20 cellular contexts compared by ENCODE assay signal in genomic region chr13:102960959-102961358, GRCh38.
"Had no signal": no experiment of that assay in that cellular context is flagged by ENCODE, and none has a peak within 500 bp of the region (broad histone marks: within the 10 kb centered on the region; RNA-seq: fewer than 3 reads in every experiment).

No MANE protein-coding gene starts in this region.

- H3K36me3 ChIP-seq: heart left ventricle, neutrophil, sigmoid colon, tibial artery, upper lobe of left lung, vagina had no signal

- H3K27ac Mint-ChIP-seq: naive thymus-derived CD4-positive, alpha-beta T cell had no signal

- H3K4me3 Mint-ChIP-seq: naive thymus-derived CD4-positive, alpha-beta T cell had no signal

- DNase-seq: cortex of kidney; dorsolateral prefrontal cortex; effector CD8-positive, alpha-beta T cell; foreskin melanocyte; heart left ventricle; hippocampal formation; kidney glomerular epithelial cell; mesendoderm; naive thymus-derived CD4-positive, alpha-beta T cell; psoas muscle; retina; sigmoid colon; stimulated activated CD4-positive, alpha-beta T cell treated with anti-CD3 and anti-CD28 coated beads, Interleukin-2, amount 100 ng/mL, for 24 hours; stimulated activated naive CD4-positive, alpha-beta T cell treated with Interleukin-2 at 50 U/mL for 16 hours; tibial artery; upper lobe of left lung had no signal

- ATAC-seq: heart left ventricle; naive thymus-derived CD4-positive, alpha-beta T cell; psoas muscle had no signal

- FAIRE-seq: islet of Langerhans had no signal

- H3K4me3 ChIP-seq: dorsolateral prefrontal cortex, heart left ventricle, psoas muscle, sigmoid colon, skin epidermis, tibial artery, upper lobe of left lung, vagina had no signal

- H3K4me1 Mint-ChIP-seq: naive thymus-derived CD4-positive, alpha-beta T cell had no signal

- H3K27me3 ChIP-seq: dorsolateral prefrontal cortex, heart left ventricle, neutrophil, sigmoid colon, tibial artery, upper lobe of left lung, vagina had no signal
